ENCODE assay signal across 9 cellular contexts in the genomic region with DNA sequence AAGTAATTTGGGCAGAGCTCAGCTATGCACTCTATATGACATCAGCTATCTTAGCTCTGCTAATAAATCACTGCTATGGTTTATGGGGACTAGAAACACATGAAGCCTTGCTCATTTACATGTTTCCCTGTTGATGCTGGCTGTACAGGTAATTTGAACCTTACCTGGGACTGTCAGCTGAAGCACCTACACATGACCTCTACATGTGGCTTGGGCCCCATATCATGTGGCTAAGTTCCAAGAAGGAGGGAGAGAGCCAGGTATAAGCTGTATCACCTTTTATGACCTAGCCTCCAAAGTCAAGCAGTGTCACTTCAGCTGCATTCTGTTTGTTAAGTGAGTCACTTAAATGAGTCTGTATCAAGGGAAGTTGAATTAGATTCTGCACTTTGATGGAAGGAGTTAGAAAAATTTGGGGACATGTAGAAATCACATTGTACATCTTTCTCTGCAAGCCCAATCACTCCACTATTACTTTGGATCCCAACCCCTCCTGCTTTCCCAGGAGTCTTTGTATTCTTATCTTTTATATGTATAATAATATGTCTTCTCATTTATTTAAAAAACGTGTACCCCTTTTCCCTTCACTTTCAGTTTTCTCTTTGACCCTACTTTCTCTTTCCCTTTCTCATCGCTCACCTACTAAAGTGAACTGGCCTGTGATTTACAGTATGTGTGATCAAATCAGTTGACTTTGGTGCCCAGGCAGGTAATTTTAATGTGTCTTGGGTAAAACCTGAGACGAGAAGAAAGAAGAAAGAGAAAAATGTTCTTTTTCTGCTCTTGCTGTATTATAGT. TPM values are rescaled to one million over a fixed set of nuclear protein-coding genes. Genes with fewer than 3 reads are reported as not detected.
A peak's percentile ranks its signal among the peaks of the same experiment; 100 is the strongest.
DNase-seq lines count a peak whose midpoint lies in the region; ATAC-seq and TF ChIP-seq lines count a peak whose summit lies in the region.
"Had no signal": no experiment of that assay in that cellular context is flagged by ENCODE, and none has a peak within 500 bp of the region (broad histone marks: within the 10 kb centered on the region; RNA-seq: fewer than 3 reads in every experiment).

No MANE protein-coding gene starts in this region.

- H3K9me3 Mint-ChIP-seq in stimulated activated naive CD8-positive, alpha-beta T cell treated with anti-CD3 and anti-CD28 coated beads, Interleukin-15, Interleukin-2, amounts not matched to agents 100 ng/mL and 50 ng/mL, for 24 hours = no peaks in the 10 kb centered on the region
- H3K9me3 Mint-ChIP-seq in activated T-helper 17 cell treated with anti-CD3 and anti-CD28 coated beads, Interleukin-2, amount 50 U/mL, for 72 hours = no peaks in the 10 kb centered on the region
- H3K9me3 Mint-ChIP-seq in mesothelial cell of epicardium = peaks cover 9% of the 10 kb centered on the region

- peaks cover 0 to 9% (median 3%) of the 10 kb centered on the region in 4 donors for H3K4me1 ChIP-seq in stomach

- peak overlapping the region in 1 of 4 donors; percentile 6 for H3K4me3 ChIP-seq in stomach

- ATAC-seq in stimulated activated naive CD8-positive, alpha-beta T cell treated with anti-CD3 and anti-CD28 coated beads, Interleukin-15, Interleukin-2, amounts not matched to agents 100 U/mL and 50 U/mL, for 24 hours = no peak
- ATAC-seq in HG03064 (IDR thresholded peaks at IDR 0.05; ENCODE audit: low read depth, unreplicated experiment) = peak; percentile 82
- ATAC-seq in activated T-helper 17 cell treated with anti-CD3 and anti-CD28 coated beads, Interleukin-2, amount 50 U/mL, for 72 hours (replicated peaks) = peak; percentile 59

- no peaks in the 10 kb centered on the region for H3K9me3 ChIP-seq in stomach

- H3K4me1 Mint-ChIP-seq in stimulated activated naive CD8-positive, alpha-beta T cell treated with anti-CD3 and anti-CD28 coated beads, Interleukin-15, Interleukin-2, amounts not matched to agents 100 ng/mL and 50 ng/mL, for 24 hours (ENCODE audit: low read depth) = peaks cover 37% of the 10 kb centered on the region
- H3K4me1 Mint-ChIP-seq in activated T-helper 17 cell treated with anti-CD3 and anti-CD28 coated beads, Interleukin-2, amount 50 U/mL, for 72 hours = peaks cover 18% of the 10 kb centered on the region
- peaks cover 14% of the 10 kb centered on the region for H3K4me1 Mint-ChIP-seq in mesothelial cell of epicardium

- H3K4me3 Mint-ChIP-seq in stimulated activated naive CD8-positive, alpha-beta T cell treated with anti-CD3 and anti-CD28 coated beads, Interleukin-15, Interleukin-2, amounts not matched to agents 100 ng/mL and 50 ng/mL, for 24 hours = peak overlapping the region; percentile 78
- H3K4me3 Mint-ChIP-seq in activated T-helper 17 cell treated with anti-CD3 and anti-CD28 coated beads, Interleukin-2, amount 50 U/mL, for 72 hours = peak overlapping the region; percentile 70
- no peak overlapping the region for H3K4me3 Mint-ChIP-seq in mesothelial cell of epicardium

- H3K36me3 ChIP-seq in stomach = no peaks in the 10 kb centered on the region

- no peak for TF ChIP-seq POLR2A in stomach (IDR thresholded peaks at IDR 0.05)

- peak overlapping the region in 1 of 5 donors; percentile 52 for H3K27ac ChIP-seq in stomach

- H3K27me3 Mint-ChIP-seq in stimulated activated naive CD8-positive, alpha-beta T cell treated with anti-CD3 and anti-CD28 coated beads, Interleukin-15, Interleukin-2, amounts not matched to agents 100 ng/mL and 50 ng/mL, for 24 hours = no peaks in the 10 kb centered on the region
- H3K27me3 Mint-ChIP-seq in activated T-helper 17 cell treated with anti-CD3 and anti-CD28 coated beads, Interleukin-2, amount 50 U/mL, for 72 hours = no peaks in the 10 kb centered on the region
- H3K27me3 Mint-ChIP-seq in mesothelial cell of epicardium (ENCODE audit: low read depth) = no peaks in the 10 kb centered on the region

- no peak for TF ChIP-seq CTCF in mesothelial cell of epicardium (IDR thresholded peaks at IDR 0.05; ENCODE audit: unreplicated experiment)
- no peak for TF ChIP-seq CTCF in stomach (IDR thresholded peaks at IDR 0.05)

- intact Hi-C loops in stomach (cut with DNase I; ENCODE audit: low total_unique reads) = no loop called here

- 41 to 55% (median 48%) methylated on average over 3 of the region's 3 CpGs for WGBS in stomach, 5 donors

- TF ChIP-seq EP300 in stomach (IDR thresholded peaks at IDR 0.05) = no peak

- no peaks in the 10 kb centered on the region for H3K36me3 Mint-ChIP-seq in stimulated activated naive CD8-positive, alpha-beta T cell treated with anti-CD3 and anti-CD28 coated beads, Interleukin-15, Interleukin-2, amounts not matched to agents 100 ng/mL and 50 ng/mL, for 24 hours (ENCODE audit: low read depth)
- H3K36me3 Mint-ChIP-seq in activated T-helper 17 cell treated with anti-CD3 and anti-CD28 coated beads, Interleukin-2, amount 50 U/mL, for 72 hours (ENCODE audit: low read depth) = no peaks in the 10 kb centered on the region
- peaks cover 10% of the 10 kb centered on the region for H3K36me3 Mint-ChIP-seq in mesothelial cell of epicardium

- no peaks in the 10 kb centered on the region for H3K27me3 ChIP-seq in stomach

- H3K27ac Mint-ChIP-seq in stimulated activated naive CD8-positive, alpha-beta T cell treated with anti-CD3 and anti-CD28 coated beads, Interleukin-15, Interleukin-2, amounts not matched to agents 100 ng/mL and 50 ng/mL, for 24 hours = peak overlapping the region; percentile 76
- H3K27ac Mint-ChIP-seq in activated T-helper 17 cell treated with anti-CD3 and anti-CD28 coated beads, Interleukin-2, amount 50 U/mL, for 72 hours = peak overlapping the region; percentile 20
- no peak overlapping the region for H3K27ac Mint-ChIP-seq in mesothelial cell of epicardium

- no peak for DNase-seq in stimulated activated naive CD8-positive, alpha-beta T cell treated with anti-CD3 and anti-CD28 coated beads, Interleukin-15, Interleukin-2, amounts not matched to agents 100 U/mL and 50 U/mL, for 24 hours
- DNase-seq in mesothelial cell of epicardium (ENCODE audit: low spot score in 2 of 2, unreplicated experiment in 2 of 2) (no peak), UCSD-AML1 (lab: John Stamatoyannopoulos, UW; ENCODE audit: unreplicated experiment) (no peak), HuH-7 (ENCODE audit: low spot score) (no peak), stomach (no peak)
- DNase-seq: MV-4-11 had no signal

RNA-seq across cellular contexts. Expression of a gene that starts 53.4 kb away (rescaled TPM):
- 10 to 100 TPM; 16.3 to 26.2 TPM for total RNA-seq in activated T-helper 17 cell treated with anti-CD3 and anti-CD28 coated beads, Interleukin-2, amount 50 U/mL, for 72 hours
- total RNA-seq in mesothelial cell of epicardium (37.8 to 40.1 TPM (median 38.5 TPM) in 3 replicates), stomach (10 to 100 TPM; 21.4 to 64.8 (median 43.8) TPM)
- 10 to 100 TPM; 13.8 to 33.1 (median 29.6) TPM for polyA plus RNA-seq in stomach
